ENCODE assay signal across 14 cellular contexts in genomic region chr2:190889175-190889943, GRCh38. TPM values are rescaled to one million over a fixed set of nuclear protein-coding genes. Genes with fewer than 3 reads are reported as not detected.
A peak's percentile ranks its signal among the peaks of the same experiment; 100 is the strongest.
DNase-seq lines count a peak whose midpoint lies in the region; ATAC-seq, FAIRE-seq and TF ChIP-seq lines count a peak whose summit lies in the region.
"Had no signal": no experiment of that assay in that cellular context is flagged by ENCODE, and none has a peak within 500 bp of the region (broad histone marks: within the 10 kb centered on the region; RNA-seq: fewer than 3 reads in every experiment).

No MANE protein-coding gene starts in this region.

- H3K4me3 Mint-ChIP-seq in CD8-positive, alpha-beta memory T cell, result peak overlapping the region; percentile 22 to 71 (median 57)
- H3K4me3 Mint-ChIP-seq in natural killer cell treated with Interleukin-12 subunit alpha and Interleukin-12 subunit beta and Interleukin-15 and Interleukin-18, amount 100 ng/mL, for 72 hours, result peak overlapping the region; percentile 63

- DNase-seq in CD8-positive, alpha-beta memory T cell, result no peak
- no peak for DNase-seq in K562 (ENCODE audit: extremely low read depth in 1 of 4, low spot score in 3 of 4)
- DNase-seq in natural killer cell treated with Interleukin-12 subunit alpha and Interleukin-12 subunit beta and Interleukin-15 and Interleukin-18, amount 100 ng/mL, for 72 hours (ENCODE audit: low spot score), result no peak
- no peak for DNase-seq in amygdala (lab: John Stamatoyannopoulos, UW)
- no peak for DNase-seq in NCI-H2029 (lab: John Stamatoyannopoulos, UW)
- no peak for DNase-seq in SHP77 treated with DMSO at 0.1 percent for 48 hours (lab: John Stamatoyannopoulos, UW)
- DNase-seq: activated effector memory CD4-positive, alpha-beta T cell treated with anti-CD3 and anti-CD28 coated beads, Interleukin-2, amount 50 U/mL, for 16 hours; DMS 273 treated with DMSO at 0.1 percent for 48 hours; kidney glomerular epithelial cell; NCI-H2227 treated with DMSO at 0.1 percent for 48 hours; stimulated activated CD4-positive, alpha-beta T cell treated with anti-CD3 and anti-CD28 coated beads, Interleukin-2, amount 100 ng/mL, for 48 hours had no signal

- no peaks in the 10 kb centered on the region for H3K9me3 Mint-ChIP-seq in CD8-positive, alpha-beta memory T cell
- H3K9me3 Mint-ChIP-seq in natural killer cell treated with Interleukin-12 subunit alpha and Interleukin-12 subunit beta and Interleukin-15 and Interleukin-18, amount 100 ng/mL, for 72 hours, result no peaks in the 10 kb centered on the region

- H3K27me3 ChIP-seq in CD8-positive, alpha-beta memory T cell (ENCODE audit: insufficient read depth, low read length, poor library complexity, severe bottlenecking), result no peaks in the 10 kb centered on the region
- H3K27me3 ChIP-seq in HUES48 (ENCODE audit: control insufficient read depth, insufficient read depth, low read length), result no peaks in the 10 kb centered on the region
- H3K27me3 ChIP-seq in K562 (ENCODE audit: control insufficient read depth in 2 of 2, insufficient read depth in 2 of 2, low read length in 2 of 2), result no peaks in the 10 kb centered on the region

- H3K36me3 ChIP-seq in CD8-positive, alpha-beta memory T cell (ENCODE audit: insufficient read depth, low read length), result no peaks in the 10 kb centered on the region
- H3K36me3 ChIP-seq in HUES48 (ENCODE audit: control insufficient read depth, insufficient read depth, low read length), result peaks cover 6% of the 10 kb centered on the region; the same call in 1 of the 2 replicates
- H3K36me3 ChIP-seq in K562 (ENCODE audit: control insufficient read depth, insufficient read depth, low read length), result peaks cover 50% of the 10 kb centered on the region; the same call in 1 of the 3 replicates

- peak overlapping the region; percentile 11 to 91 (median 64) for H3K27ac Mint-ChIP-seq in CD8-positive, alpha-beta memory T cell
- peak overlapping the region; percentile 39 to 44 for H3K27ac Mint-ChIP-seq in natural killer cell treated with Interleukin-12 subunit alpha and Interleukin-12 subunit beta and Interleukin-15 and Interleukin-18, amount 100 ng/mL, for 72 hours

- WGBS in K562 (ENCODE audit: insufficient coverage, low coverage, missing lambda C conversion rate), result 63% methylated on average over 3 of the region's 3 CpGs

- POLR2A ChIA-PET in CD8-positive, alpha-beta memory T cell (lab: Charles Lee), result no interaction called here
- POLR2A ChIA-PET in K562 (lab: Yijun Ruan, JAX), result interaction anchor here (1.6 kb wide), 1 partner anchor 8 kb away, joined by 11 read pairs; the partner anchor contains the start of gene GLS

- H3K9me1 ChIP-seq in K562 (ENCODE audit: control insufficient read depth, insufficient read depth, low read length), result no peaks in the 10 kb centered on the region

- no peak for TF ChIP-seq POLR2A in K562 (conservative IDR thresholded peaks at IDR 0.05)

- H3K9ac ChIP-seq in HUES48 (ENCODE audit: low read depth, low read length) (no peak overlapping the region), K562 (ENCODE audit: insufficient read depth in 1 of 2, low read depth in 2 of 2, low read length in 2 of 2) (no peak overlapping the region)

- ATAC-seq in K562, result peak; percentile 25
- ATAC-seq in natural killer cell treated with Interleukin-12 subunit alpha and Interleukin-12 subunit beta and Interleukin-15 and Interleukin-18, amount 100 ng/mL, for 72 hours, result no peak

- TF ChIP-seq RAD21 in K562 (CRISPR knock-in tag; conservative IDR thresholded peaks at IDR 0.05 in 1 of 2, IDR thresholded peaks at IDR 0.05 in 1 of 2), result no peak

- TF ChIP-seq EP300 in K562 (IDR thresholded peaks at IDR 0.05; ENCODE audit: low read length), result no peak

- H3K4me3 ChIP-seq in CD8-positive, alpha-beta memory T cell (ENCODE audit: low read length), result no peak overlapping the region
- H3K4me3 ChIP-seq in HUES48 (ENCODE audit: low read depth, low read length), result no peak overlapping the region
- H3K4me3 ChIP-seq in K562, result no peak overlapping the region

- CTCF ChIA-PET in CD8-positive, alpha-beta memory T cell (lab: Charles Lee), result interaction anchor here (1.1 to 2.3 kb wide), 2 partner anchors 31 to 39 kb away, joined by 3 to 8 read pairs; no protein-coding TSS in a partner anchor
- CTCF ChIA-PET in K562 (lab: Yijun Ruan, JAX; ENCODE audit: low intra/inter-chr PET ratio), result no interaction called here

- FAIRE-seq in K562 (lab: Jason Lieb, UNC), result no peak
- FAIRE-seq: colon, frontal cortex had no signal

- no peak for TF ChIP-seq CTCF in K562 (IDR thresholded peaks at IDR 0.05 in 2 of 3, conservative IDR thresholded peaks at IDR 0.05 in 1 of 3; ENCODE audit: insufficient read depth in 2 of 3, low read depth in 1 of 3, low read length in 3 of 3)

- no peaks in the 10 kb centered on the region for H3K9me3 ChIP-seq in CD8-positive, alpha-beta memory T cell (ENCODE audit: low read length)
- H3K9me3 ChIP-seq in HUES48 (ENCODE audit: control insufficient read depth, insufficient read depth, low read length) (no peaks in the 10 kb centered on the region), K562 (replicated peaks; ENCODE audit: control insufficient read depth, insufficient read depth, low read depth, low read length) (no peaks in the 10 kb centered on the region)

- in situ Hi-C loops in K562 (cut with MboI), result no loop called here

- peaks cover 99% of the 10 kb centered on the region for H3K79me2 ChIP-seq in K562 (ENCODE audit: control insufficient read depth, insufficient read depth, low read length)

- H3K4me2 ChIP-seq in K562 (ENCODE audit: insufficient read depth, low read length), result no peak overlapping the region

- H2AFZ ChIP-seq in K562 (ENCODE audit: low read depth, low read length), result no peak overlapping the region

- peaks cover 75 to 98% (median 93%) of the 10 kb centered on the region in 3 donors for H3K4me1 Mint-ChIP-seq in CD8-positive, alpha-beta memory T cell
- peaks cover 46 to 55% of the 10 kb centered on the region in 2 donors for H3K4me1 Mint-ChIP-seq in natural killer cell treated with Interleukin-12 subunit alpha and Interleukin-12 subunit beta and Interleukin-15 and Interleukin-18, amount 100 ng/mL, for 72 hours (ENCODE audit: low read depth in 2 of 2)

- intact Hi-C loops in K562 (cut with micrococcal nuclease), result no loop called here

- peaks cover 66% of the 10 kb centered on the region for H3K4me1 ChIP-seq in CD8-positive, alpha-beta memory T cell (ENCODE audit: insufficient read depth, low read length)
- H3K4me1 ChIP-seq in HUES48 (ENCODE audit: control insufficient read depth, insufficient read depth, low read length), result peaks cover 30% of the 10 kb centered on the region
- peaks cover 0 to 4% of the 10 kb centered on the region in 2 experiments; a peak in 3 of 5 replicates for H3K4me1 ChIP-seq in K562 (replicated peaks in 1 of 2; ENCODE audit: control insufficient read depth in 2 of 2, insufficient read depth in 2 of 2, low read length in 2 of 2)

- no TSS peak for BruUV-seq in K562 (replicated peaks; lab: Mats Ljungman, UMichigan)

- no peaks in the 10 kb centered on the region for H3K27me3 Mint-ChIP-seq in CD8-positive, alpha-beta memory T cell
- H3K27me3 Mint-ChIP-seq in natural killer cell treated with Interleukin-12 subunit alpha and Interleukin-12 subunit beta and Interleukin-15 and Interleukin-18, amount 100 ng/mL, for 72 hours, result no peaks in the 10 kb centered on the region

- no peaks in the 10 kb centered on the region for H4K20me1 ChIP-seq in K562 (replicated peaks; ENCODE audit: control insufficient read depth, insufficient read depth, low read length)

- H3K27ac ChIP-seq in CD8-positive, alpha-beta memory T cell (ENCODE audit: low read depth, low read length), result no peak overlapping the region
- H3K27ac ChIP-seq in HUES48 (ENCODE audit: low read depth, low read length) (peak overlapping the region; percentile 30), K562 (ENCODE audit: extremely low read depth, low read depth, low read length) (0 out of 3 replicates have a peak overlapping the region, but pooled peaks have one; percentile 15)

- H3K36me3 Mint-ChIP-seq in CD8-positive, alpha-beta memory T cell, result peaks cover 0 to 44% (median 6%) of the 10 kb centered on the region in 3 donors
- H3K36me3 Mint-ChIP-seq in natural killer cell treated with Interleukin-12 subunit alpha and Interleukin-12 subunit beta and Interleukin-15 and Interleukin-18, amount 100 ng/mL, for 72 hours, result peaks cover 8% of the 10 kb centered on the region

TF ChIP-seq in K562, 482 proteins besides CTCF, POLR2A, EP300 and RAD21:
- TF ChIP-seq ZFP36 (IDR thresholded peaks at IDR 0.05; ENCODE audit: low read depth, low read length, partially characterized antibody), result no peak
- TF ChIP-seq GTF2A2 (tag; IDR thresholded peaks at IDR 0.05), result no peak
- TF ChIP-seq CSDE1 (IDR thresholded peaks at IDR 0.05), result no peak
- TF ChIP-seq KDM5B (IDR thresholded peaks at IDR 0.05; ENCODE audit: insufficient replicate concordance, low read depth, low read length), result no peak
- no peak for TF ChIP-seq IFI16 (CRISPR knock-in tag; IDR thresholded peaks at IDR 0.05)
- no peak for TF ChIP-seq SPI1 (IDR thresholded peaks at IDR 0.05; ENCODE audit: borderline replicate concordance, low read depth, low read length)

RNA-seq across cellular contexts. Expression of gene GLS, which starts 8.7 kb away (rescaled TPM):
- total RNA-seq in CD8-positive, alpha-beta memory T cell, result 100 to 1,000 TPM; 209 to 222 TPM
- polyA plus RNA-seq in CD8-positive, alpha-beta memory T cell, result 50.9 TPM
- total RNA-seq in K562 (2011; cell fraction: chromatin; rRNA removed; ENCODE audit: low replicate concordance), result 87.7 and 267 TPM in 2 replicates
- 28.9 and 43.6 TPM in 2 replicates for total RNA-seq in K562 (2011; cell fraction: nucleolus; rRNA removed)
- total RNA-seq in K562 (2011; cell fraction: nucleoplasm; rRNA removed), result 97.4 and 145 TPM in 2 replicates
- total RNA-seq in K562 (2014; rRNA removed) (60.8 and 63.2 TPM in 2 replicates), K562 (2014; rRNA removed; fragmentation: Illumina TruSeq; extraction: Trizol) (77.5 and 84.1 TPM in 2 replicates), K562 (2015; rRNA removed; fragmentation: Illumina TruSeq; extraction: Trizol) (45.6 and 48.2 TPM in 2 replicates), K562 (2021) (60.2 and 71.3 TPM in 2 replicates)
- polyA plus RNA-seq in K562 (2011; rRNA removed) (44.4 and 61.7 TPM in 2 replicates), K562 (2014; fragmentation: Illumina TruSeq; extraction: Trizol) (31.9 and 36.7 TPM in 2 replicates), K562 (2014; fragmentation: Nextera tagmentation; extraction: Ambion mirVana) (10 to 100 TPM; 13.7 to 17.0 TPM), K562 (2014; rRNA removed) (29.8 and 35.9 TPM in 2 replicates)
- 6.6 and 10.9 TPM in 2 replicates for polyA plus RNA-seq in K562 (2011; cell fraction: cytosol; rRNA removed)
- 45.9 and 60.0 TPM in 2 replicates for polyA plus RNA-seq in K562 (2011; cell fraction: nucleus; rRNA removed)
- polyA plus RNA-seq in K562 (2012), result 19.3 and 36.3 TPM in 2 replicates
- polyA minus RNA-seq in K562 (2011; rRNA and poly(A)+ RNA removed), result 144 and 159 TPM in 2 replicates
- polyA minus RNA-seq in K562 (2011; cell fraction: cytosol; rRNA and poly(A)+ RNA removed), result 27.4 and 44.4 TPM in 2 replicates
- 73.0 and 110 TPM in 2 replicates for polyA minus RNA-seq in K562 (2011; cell fraction: nucleus; rRNA and poly(A)+ RNA removed)
- total RNA-seq in natural killer cell treated with Interleukin-12 subunit alpha and Interleukin-12 subunit beta and Interleukin-15 and Interleukin-18, amount 100 ng/mL, for 72 hours, result 100 to 1,000 TPM; 221 to 318 TPM
